In the genomic region with DNA sequence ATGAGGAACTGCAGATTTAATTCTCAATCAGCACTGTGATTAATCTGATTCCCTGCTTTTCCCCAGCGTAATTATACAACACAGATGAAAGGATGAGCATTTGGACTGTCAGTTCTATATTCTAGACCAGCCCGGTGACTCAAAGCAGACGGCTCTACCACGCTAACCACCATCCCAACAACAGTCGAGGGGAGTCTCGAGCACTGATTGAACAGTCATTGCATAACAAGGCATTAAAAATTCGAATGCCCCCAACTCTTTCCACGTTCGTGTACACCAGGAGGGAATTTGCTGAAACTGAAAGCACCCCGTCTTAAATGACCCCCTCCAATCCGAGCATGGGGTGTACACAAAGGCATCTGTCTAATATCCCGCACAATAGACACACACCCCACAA, we compare ENCODE assay signal across 8 cellular contexts. TPM values are rescaled to one million over a fixed set of nuclear protein-coding genes. Genes with fewer than 3 reads are reported as not detected.
DNase-seq lines count a peak whose midpoint lies in the region; ATAC-seq lines count a peak whose summit lies in the region.

No MANE protein-coding gene starts in this region.

- peak; percentile 20 for ATAC-seq in activated naive CD8-positive, alpha-beta T cell treated with anti-CD3 and anti-CD28 coated beads, Interleukin-2, amount 10 ng/mL, durations not matched to agents 7 days and 5 days (ENCODE audit: low read depth)
- ATAC-seq in HG02981 (IDR thresholded peaks at IDR 0.05; ENCODE audit: unreplicated experiment): no peak

- POLR2A ChIA-PET in activated naive CD8-positive, alpha-beta T cell treated with anti-CD3 and anti-CD28 coated beads, Interleukin-2, amount 10 ng/mL, durations not matched to agents 7 days and 5 days (lab: Charles Lee): interaction anchor here (1.1 to 1.5 kb wide), 2 partner anchors 13 to 124 kb away, joined by 3 to 9 read pairs; no protein-coding TSS in a partner anchor

- H3K36me3 Mint-ChIP-seq in activated naive CD8-positive, alpha-beta T cell treated with anti-CD3 and anti-CD28 coated beads, Interleukin-2, amount 10 ng/mL, durations not matched to agents 7 days and 5 days: no peaks in the 10 kb centered on the region
- no peaks in the 10 kb centered on the region for H3K36me3 Mint-ChIP-seq in immature natural killer cell

- peaks cover 27% of the 10 kb centered on the region for H3K4me1 Mint-ChIP-seq in activated naive CD8-positive, alpha-beta T cell treated with anti-CD3 and anti-CD28 coated beads, Interleukin-2, amount 10 ng/mL, durations not matched to agents 7 days and 5 days
- H3K4me1 Mint-ChIP-seq in immature natural killer cell: peaks cover 18 to 44% of the 10 kb centered on the region in 2 donors

- peak overlapping the region; percentile 88 for H3K27ac Mint-ChIP-seq in activated naive CD8-positive, alpha-beta T cell treated with anti-CD3 and anti-CD28 coated beads, Interleukin-2, amount 10 ng/mL, durations not matched to agents 7 days and 5 days
- peak overlapping the region; percentile 24 to 85 (median 76) for H3K27ac Mint-ChIP-seq in immature natural killer cell

- no peaks in the 10 kb centered on the region for H3K9me3 Mint-ChIP-seq in activated naive CD8-positive, alpha-beta T cell treated with anti-CD3 and anti-CD28 coated beads, Interleukin-2, amount 10 ng/mL, durations not matched to agents 7 days and 5 days
- H3K9me3 Mint-ChIP-seq in immature natural killer cell: no peaks in the 10 kb centered on the region

- DNase-seq in NOMO-1 treated with DMSO at 0.1 percent for 48 hours (lab: John Stamatoyannopoulos, UW; ENCODE audit: unreplicated experiment): peak; percentile 28
- DNase-seq in NOMO-1 treated with dmso at 0.1 percent for 144 hours (lab: John Stamatoyannopoulos, UW; ENCODE audit: unreplicated experiment): no peak
- peak; percentile 62 for DNase-seq in NCI-H69 (lab: John Stamatoyannopoulos, UW)
- DNase-seq in activated naive CD8-positive, alpha-beta T cell treated with anti-CD3 and anti-CD28 coated beads, Interleukin-2, amount 10 ng/mL, durations not matched to agents 7 days and 5 days: peak; percentile 28
- peak; percentile 6 to 22 (median 19) for DNase-seq in immature natural killer cell
- DNase-seq in stimulated activated CD4-positive, alpha-beta T cell treated with anti-CD3 and anti-CD28 coated beads, Interleukin-2, amount 100 ng/mL, for 24 hours: peak; percentile 32 to 40
- no peak for DNase-seq in middle frontal gyrus (ENCODE audit: extremely low spot score, low spot score)

- H3K4me3 Mint-ChIP-seq in activated naive CD8-positive, alpha-beta T cell treated with anti-CD3 and anti-CD28 coated beads, Interleukin-2, amount 10 ng/mL, durations not matched to agents 7 days and 5 days: peak overlapping the region; percentile 86
- peak overlapping the region; percentile 85 to 94 (median 89) for H3K4me3 Mint-ChIP-seq in immature natural killer cell

- H3K27me3 Mint-ChIP-seq in activated naive CD8-positive, alpha-beta T cell treated with anti-CD3 and anti-CD28 coated beads, Interleukin-2, amount 10 ng/mL, durations not matched to agents 7 days and 5 days: no peaks in the 10 kb centered on the region
- peaks cover 0 to 3% (median 0%) of the 10 kb centered on the region in 3 donors for H3K27me3 Mint-ChIP-seq in immature natural killer cell (ENCODE audit: low read depth in 3 of 3)

RNA-seq across cellular contexts. Expression of a gene that starts 1.2 kb away (rescaled TPM):
- 10 to 100 TPM; 52.1 to 53.8 TPM for total RNA-seq in activated naive CD8-positive, alpha-beta T cell treated with anti-CD3 and anti-CD28 coated beads, Interleukin-2, amount 10 ng/mL, durations not matched to agents 7 days and 5 days
- polyA plus RNA-seq in immature natural killer cell: 1 to 10 TPM; 3.0 to 7.0 (median 3.2) TPM

Comparison
In these comparisons a context has a peak if more than half of its experiments do, and no peak if none do; other contexts are left out.
1. DNase-seq: peak in NOMO-1 treated with DMSO at 0.1 percent for 48 hours (single experiment), NCI-H69 (single experiment), activated naive CD8-positive, alpha-beta T cell treated with anti-CD3 and anti-CD28 coated beads, Interleukin-2, amount 10 ng/mL, durations not matched to agents 7 days and 5 days (single experiment), immature natural killer cell (3 of 3) and stimulated activated CD4-positive, alpha-beta T cell treated with anti-CD3 and anti-CD28 coated beads, Interleukin-2, amount 100 ng/mL, for 24 hours (2 of 2); none in NOMO-1 treated with dmso at 0.1 percent for 144 hours (single experiment) and middle frontal gyrus (single experiment).